30 cellular contexts compared by ENCODE assay signal in genomic region chr5:57831942-57832341, GRCh38.
"Had no signal": no experiment of that assay in that cellular context is flagged by ENCODE, and none has a peak within 500 bp of the region (broad histone marks: within the 10 kb centered on the region; RNA-seq: fewer than 3 reads in every experiment).

No MANE protein-coding gene starts in this region.

- ATAC-seq: activated CD4-positive, CD25-positive, alpha-beta regulatory T cell treated with anti-CD3 and anti-CD28 coated beads, Interleukin-2, amount 50 U/mL, for 24 hours; body of pancreas; gastroesophageal sphincter; left lobe of liver; right lobe of liver; stimulated activated effector memory CD8-positive, alpha-beta T cell treated with anti-CD3 and anti-CD28 coated beads, Interleukin-12 subunit alpha, Interleukin-12 subunit beta, amount 100 ng/mL, for 72 hours had no signal

- H3K27ac ChIP-seq: body of pancreas, cardiac muscle cell, colonic mucosa, gastroesophageal sphincter, ovary, right lobe of liver, stomach, thyroid gland, VCaP had no signal

- H3K27me3 Mint-ChIP-seq: naive B cell, progenitor cell of endocrine pancreas had no signal

- H3K9me3 Mint-ChIP-seq: immature natural killer cell; naive B cell; stimulated activated effector memory CD8-positive, alpha-beta T cell treated with anti-CD3 and anti-CD28 coated beads, Interleukin-12 subunit alpha, Interleukin-12 subunit beta, amount 100 ng/mL, for 72 hours had no signal

- DNase-seq: activated CD4-positive, alpha-beta T cell treated with anti-CD3 and anti-CD28 coated beads for 48 hours; activated CD4-positive, alpha-beta T cell treated with anti-CD3 and anti-CD28 coated beads, Interleukin-2, amount 50 U/mL, for 48 hours; activated CD8-positive, alpha-beta memory T cell treated with anti-CD3 and anti-CD28 coated beads for 24 hours; activated effector memory CD4-positive, alpha-beta T cell treated with Interleukin-2 at 50 U/mL for 16 hours; activated naive CD4-positive, alpha-beta T cell treated with Interleukin-2 at 50 U/mL for 16 hours; anterior cingulate cortex; body of pancreas; cerebellar nuclear complex; colonic mucosa; effector CD8-positive, alpha-beta T cell; erythroblast; head of caudate nucleus; hypothalamus; immature natural killer cell; naive B cell; ovary; right lobe of liver; stimulated activated CD4-positive, alpha-beta T cell treated with anti-CD3 and anti-CD28 coated beads, Interleukin-12 subunit alpha, Interleukin-12 subunit beta, amount 100 ng/mL, for 4 hours; stimulated activated CD4-positive, alpha-beta T cell treated with anti-CD3 and anti-CD28 coated beads, Interleukin-4, amount 100 ng/mL, for 24 hours; stomach; thyroid gland had no signal

- H3K4me3 Mint-ChIP-seq: activated naive CD8-positive, alpha-beta T cell; immature natural killer cell; mesothelial cell of epicardium; naive B cell; stimulated activated effector memory CD8-positive, alpha-beta T cell treated with anti-CD3 and anti-CD28 coated beads, Interleukin-12 subunit alpha, Interleukin-12 subunit beta, amount 100 ng/mL, for 72 hours had no signal

- H3K4me1 Mint-ChIP-seq: immature natural killer cell; naive B cell; stimulated activated effector memory CD8-positive, alpha-beta T cell treated with anti-CD3 and anti-CD28 coated beads, Interleukin-12 subunit alpha, Interleukin-12 subunit beta, amount 100 ng/mL, for 72 hours had no signal

- H3K27ac Mint-ChIP-seq: activated naive CD8-positive, alpha-beta T cell; immature natural killer cell; mesothelial cell of epicardium; naive B cell; progenitor cell of endocrine pancreas; stimulated activated effector memory CD8-positive, alpha-beta T cell treated with anti-CD3 and anti-CD28 coated beads, Interleukin-12 subunit alpha, Interleukin-12 subunit beta, amount 100 ng/mL, for 72 hours had no signal

- H3K36me3 Mint-ChIP-seq: activated naive CD8-positive, alpha-beta T cell; immature natural killer cell; mesothelial cell of epicardium; naive B cell; stimulated activated effector memory CD8-positive, alpha-beta T cell treated with anti-CD3 and anti-CD28 coated beads, Interleukin-12 subunit alpha, Interleukin-12 subunit beta, amount 100 ng/mL, for 72 hours had no signal
